ENCODE assay signal across 14 cellular contexts in genomic region chr22:22930222-22930497, GRCh38. TPM values are rescaled to one million over a fixed set of nuclear protein-coding genes. Genes with fewer than 3 reads are reported as not detected.
"Had no signal": no experiment of that assay in that cellular context is flagged by ENCODE, and none has a peak within 500 bp of the region (broad histone marks: within the 10 kb centered on the region; RNA-seq: fewer than 3 reads in every experiment).

No MANE protein-coding gene starts in this region.

- H3K9me3 Mint-ChIP-seq: activated naive CD4-positive, alpha-beta T cell treated with anti-CD3 and anti-CD28 coated beads, Interleukin-2, amount 10 ng/mL, durations not matched to agents 7 days and 5 days; activated T-helper 17 cell treated with anti-CD3 and anti-CD28 coated beads, Interleukin-2, amount 50 U/mL, for 72 hours; naive thymus-derived CD4-positive, alpha-beta T cell; T-helper 1 cell treated with Interleukin-12 subunit alpha and Interleukin-12 subunit beta and Interleukin-4 antibody, amounts not matched to agents 30 μg/mL and 1 μg/mL, for 36 hours; WTC11 had no signal

- ATAC-seq: activated T-helper 17 cell treated with anti-CD3 and anti-CD28 coated beads, Interleukin-2, amount 50 U/mL, for 72 hours; esophagus mucosa; naive thymus-derived CD4-positive, alpha-beta T cell; WTC11 had no signal

- H3K4me3 Mint-ChIP-seq: activated naive CD4-positive, alpha-beta T cell treated with anti-CD3 and anti-CD28 coated beads, Interleukin-2, amount 10 ng/mL, durations not matched to agents 7 days and 5 days; activated T-helper 17 cell treated with anti-CD3 and anti-CD28 coated beads, Interleukin-2, amount 50 U/mL, for 72 hours; naive thymus-derived CD4-positive, alpha-beta T cell; T-helper 1 cell treated with Interleukin-12 subunit alpha and Interleukin-12 subunit beta and Interleukin-4 antibody, amounts not matched to agents 30 μg/mL and 1 μg/mL, for 36 hours; WTC11 had no signal

- H3K4me3 ChIP-seq: adrenal gland, cardiac muscle cell had no signal

- H3K27me3 ChIP-seq: cardiac muscle cell had no signal

- H3K36me3 ChIP-seq: adrenal gland, cardiac muscle cell had no signal

- H3K27me3 Mint-ChIP-seq: activated T-helper 17 cell treated with anti-CD3 and anti-CD28 coated beads, Interleukin-2, amount 50 U/mL, for 72 hours had no signal

- H3K27ac ChIP-seq: adrenal gland, cardiac muscle cell had no signal

- H3K27ac Mint-ChIP-seq: activated naive CD4-positive, alpha-beta T cell treated with anti-CD3 and anti-CD28 coated beads, Interleukin-2, amount 10 ng/mL, durations not matched to agents 7 days and 5 days; activated T-helper 17 cell treated with anti-CD3 and anti-CD28 coated beads, Interleukin-2, amount 50 U/mL, for 72 hours; T-helper 1 cell treated with Interleukin-12 subunit alpha and Interleukin-12 subunit beta and Interleukin-4 antibody, amounts not matched to agents 30 μg/mL and 1 μg/mL, for 36 hours; WTC11 had no signal

- DNase-seq: activated CD4-positive, alpha-beta T cell treated with anti-CD3 and anti-CD28 coated beads for 48 hours; activated naive CD4-positive, alpha-beta T cell treated with anti-CD3 and anti-CD28 coated beads, Interleukin-2, amount 10 ng/mL, durations not matched to agents 7 days and 5 days; adrenal gland; islet precursor cell; naive thymus-derived CD4-positive, alpha-beta T cell; stimulated activated CD4-positive, alpha-beta T cell treated with anti-CD3 and anti-CD28 coated beads, Interleukin-12 subunit alpha, Interleukin-12 subunit beta, amount 100 ng/mL, for 4 hours; stimulated activated CD4-positive, alpha-beta T cell treated with anti-CD3 and anti-CD28 coated beads, Interleukin-2, amount 100 ng/mL, for 24 hours had no signal

- H3K36me3 Mint-ChIP-seq: activated naive CD4-positive, alpha-beta T cell treated with anti-CD3 and anti-CD28 coated beads, Interleukin-2, amount 10 ng/mL, durations not matched to agents 7 days and 5 days; naive thymus-derived CD4-positive, alpha-beta T cell; WTC11 had no signal

- H3K9me3 ChIP-seq: adrenal gland had no signal

- H3K4me1 ChIP-seq: adrenal gland had no signal

RNA-seq across cellular contexts. Expression of gene IGLL5, which starts 42.5 kb away (rescaled TPM):
- total RNA-seq: activated T-helper 17 cell treated with anti-CD3 and anti-CD28 coated beads, Interleukin-2, amount 50 U/mL, for 72 hours; cardiac muscle cell; lung microvascular endothelial cell; renal cortical epithelial cell; WTC11 had no signal
- polyA plus RNA-seq: cardiac muscle cell had no signal
